Comparison of ENCODE assay signal across 21 cellular contexts in the genomic region with DNA sequence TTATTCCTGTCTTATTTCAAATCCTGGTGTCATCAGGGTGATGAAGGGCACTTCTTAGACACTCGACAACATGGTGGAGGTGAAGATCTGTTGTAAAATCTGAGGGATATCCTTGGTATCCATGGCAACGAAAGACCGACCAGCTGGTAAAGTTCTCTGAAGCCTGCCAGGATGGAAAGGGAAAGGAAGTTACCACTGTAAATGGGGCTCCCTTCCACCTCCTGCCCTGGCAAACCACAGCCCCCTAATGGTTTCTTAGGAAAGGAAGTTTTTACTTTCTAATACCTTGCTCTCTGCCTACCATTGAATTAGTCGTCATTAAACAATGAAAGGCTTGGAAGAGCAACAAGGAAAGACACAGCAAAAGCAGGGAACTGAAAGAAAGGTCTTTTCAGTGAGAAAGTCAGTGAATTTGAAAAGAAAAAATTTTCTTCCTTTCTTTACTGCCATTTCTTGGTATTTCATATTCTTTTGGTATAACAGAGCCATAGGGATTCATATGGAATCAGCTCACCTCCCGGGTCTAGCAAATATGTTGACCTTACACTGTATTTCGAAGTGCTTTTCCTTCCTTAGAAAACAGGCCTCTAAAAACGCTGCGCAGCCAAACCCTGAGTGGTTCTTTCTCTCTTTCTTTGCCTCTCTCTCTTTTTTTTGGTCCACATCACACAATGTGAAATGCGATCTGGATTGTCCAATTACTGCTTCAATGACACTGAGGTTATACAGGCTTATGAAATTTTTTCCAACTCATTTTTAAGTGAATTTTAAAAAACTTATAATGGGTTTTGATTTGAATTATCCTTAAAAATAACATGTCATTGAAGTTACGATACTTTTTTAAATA.
DNase-seq lines count a peak whose midpoint lies in the region; ATAC-seq and TF ChIP-seq lines count a peak whose summit lies in the region.
"Had no signal": no experiment of that assay in that cellular context is flagged by ENCODE, and none has a peak within 500 bp of the region (broad histone marks: within the 10 kb centered on the region; RNA-seq: fewer than 3 reads in every experiment).

No MANE protein-coding gene starts in this region.

- H3K4me3 ChIP-seq in aorta (ENCODE audit: low read length in 2 of 2) = no peak overlapping the region
- H3K4me3 ChIP-seq: BLaER1, lung, skin epidermis had no signal

- H3K4me1 ChIP-seq in aorta (ENCODE audit: control insufficient read depth in 1 of 2, insufficient read depth in 2 of 2, low read length in 2 of 2) = peaks cover 1 to 6% of the 10 kb centered on the region in 2 donors
- H3K4me1 ChIP-seq: parathyroid adenoma had no signal

- no peaks in the 10 kb centered on the region for H3K9me3 Mint-ChIP-seq in activated naive CD8-positive, alpha-beta T cell (ENCODE audit: low read depth)
- H3K9me3 Mint-ChIP-seq in activated naive CD8-positive, alpha-beta T cell treated with anti-CD3 and anti-CD28 coated beads for 36 hours = no peaks in the 10 kb centered on the region
- H3K9me3 Mint-ChIP-seq in brain = peaks cover 0 to 14% (median 5%) of the 10 kb centered on the region in 5 experiments
- H3K9me3 Mint-ChIP-seq in activated T-cell treated with anti-CD3 and anti-CD28 coated beads, Interleukin-2, amount 50 U/mL, for 4 hours = no peaks in the 10 kb centered on the region
- H3K9me3 Mint-ChIP-seq: activated CD4-positive, alpha-beta T cell treated with anti-CD3 and anti-CD28 coated beads, Interleukin-2, amount 10 ng/mL, durations not matched to agents 7 days and 5 days; activated naive CD4-positive, alpha-beta T cell treated with anti-CD3 and anti-CD28 coated beads for 36 hours; naive B cell had no signal

- no peaks in the 10 kb centered on the region for H3K9me3 ChIP-seq in aorta (ENCODE audit: control insufficient read depth, low read length)

- peaks cover 11% of the 10 kb centered on the region for H3K4me1 Mint-ChIP-seq in activated naive CD8-positive, alpha-beta T cell (ENCODE audit: low read depth)
- H3K4me1 Mint-ChIP-seq in activated naive CD8-positive, alpha-beta T cell treated with anti-CD3 and anti-CD28 coated beads for 36 hours = peaks cover 7% of the 10 kb centered on the region
- H3K4me1 Mint-ChIP-seq in brain = peaks cover 51% of the 10 kb centered on the region
- peaks cover 1% of the 10 kb centered on the region for H3K4me1 Mint-ChIP-seq in activated T-cell treated with anti-CD3 and anti-CD28 coated beads, Interleukin-2, amount 50 U/mL, for 4 hours (ENCODE audit: low read depth)
- H3K4me1 Mint-ChIP-seq: naive B cell had no signal

- no peaks in the 10 kb centered on the region for H3K36me3 ChIP-seq in aorta (ENCODE audit: control insufficient read depth in 1 of 2, insufficient read depth in 2 of 2, low read length in 1 of 2)

- ATAC-seq in aorta (ENCODE audit: low FRiP score) (peak; percentile 44), HG02798 (IDR thresholded peaks at IDR 0.05; ENCODE audit: poor library complexity, unreplicated experiment) (no peak)
- no peak for ATAC-seq in activated T-cell treated with anti-CD3 and anti-CD28 coated beads, Interleukin-2, amount 50 U/mL, for 4 hours

- no peaks in the 10 kb centered on the region for H3K27me3 Mint-ChIP-seq in activated naive CD8-positive, alpha-beta T cell
- no peaks in the 10 kb centered on the region for H3K27me3 Mint-ChIP-seq in activated naive CD8-positive, alpha-beta T cell treated with anti-CD3 and anti-CD28 coated beads for 36 hours
- H3K27me3 Mint-ChIP-seq in brain = no peaks in the 10 kb centered on the region
- H3K27me3 Mint-ChIP-seq in activated T-cell treated with anti-CD3 and anti-CD28 coated beads, Interleukin-2, amount 50 U/mL, for 4 hours (ENCODE audit: low read depth) = no peaks in the 10 kb centered on the region
- H3K27me3 Mint-ChIP-seq: activated CD4-positive, alpha-beta T cell treated with anti-CD3 and anti-CD28 coated beads, Interleukin-2, amount 10 ng/mL, durations not matched to agents 7 days and 5 days; naive B cell had no signal

- no peak overlapping the region for H3K27ac ChIP-seq in aorta (ENCODE audit: low read depth in 1 of 2, low read length in 2 of 2)
- H3K27ac ChIP-seq: BLaER1, parathyroid adenoma, RWPE1 had no signal

- H3K4me3 Mint-ChIP-seq in activated naive CD8-positive, alpha-beta T cell = no peak overlapping the region
- no peak overlapping the region for H3K4me3 Mint-ChIP-seq in activated naive CD8-positive, alpha-beta T cell treated with anti-CD3 and anti-CD28 coated beads for 36 hours
- peak overlapping the region in 1 of 5 experiments; percentile 19 for H3K4me3 Mint-ChIP-seq in brain
- H3K4me3 Mint-ChIP-seq in activated T-cell treated with anti-CD3 and anti-CD28 coated beads, Interleukin-2, amount 50 U/mL, for 4 hours = no peak overlapping the region
- H3K4me3 Mint-ChIP-seq: activated CD4-positive, alpha-beta T cell treated with anti-CD3 and anti-CD28 coated beads, Interleukin-2, amount 10 ng/mL, durations not matched to agents 7 days and 5 days; activated naive CD4-positive, alpha-beta T cell treated with anti-CD3 and anti-CD28 coated beads for 36 hours; naive B cell had no signal

- intact Hi-C loops in aorta (cut with DNase I) = no loop called here

- peaks cover 14% of the 10 kb centered on the region for H3K36me3 Mint-ChIP-seq in activated naive CD8-positive, alpha-beta T cell
- H3K36me3 Mint-ChIP-seq in activated naive CD8-positive, alpha-beta T cell treated with anti-CD3 and anti-CD28 coated beads for 36 hours = peaks cover 15% of the 10 kb centered on the region
- H3K36me3 Mint-ChIP-seq in brain = peaks cover 34% of the 10 kb centered on the region
- H3K36me3 Mint-ChIP-seq in activated T-cell treated with anti-CD3 and anti-CD28 coated beads, Interleukin-2, amount 50 U/mL, for 4 hours (ENCODE audit: insufficient read depth) = peaks cover 15% of the 10 kb centered on the region

- H3K27ac Mint-ChIP-seq in activated naive CD8-positive, alpha-beta T cell = peak overlapping the region; percentile 41
- H3K27ac Mint-ChIP-seq in activated naive CD8-positive, alpha-beta T cell treated with anti-CD3 and anti-CD28 coated beads for 36 hours = no peak overlapping the region
- peak overlapping the region; percentile 9 to 91 (median 79) for H3K27ac Mint-ChIP-seq in brain
- H3K27ac Mint-ChIP-seq: activated CD4-positive, alpha-beta T cell treated with anti-CD3 and anti-CD28 coated beads, Interleukin-2, amount 10 ng/mL, durations not matched to agents 7 days and 5 days; activated naive CD4-positive, alpha-beta T cell treated with anti-CD3 and anti-CD28 coated beads for 36 hours; naive B cell had no signal

- H3K27me3 ChIP-seq in aorta (ENCODE audit: control insufficient read depth in 1 of 2, insufficient read depth in 2 of 2, low read length in 1 of 2) = no peaks in the 10 kb centered on the region
- H3K27me3 ChIP-seq: BLaER1 had no signal

- DNase-seq in activated naive CD8-positive, alpha-beta T cell treated with anti-CD3 and anti-CD28 coated beads for 36 hours = no peak
- DNase-seq in medulla oblongata (ENCODE audit: extremely low spot score) = peak; percentile 60
- DNase-seq in aorta = no peak
- DNase-seq in activated T-cell treated with anti-CD3 and anti-CD28 coated beads, Interleukin-2, amount 50 U/mL, for 4 hours = no peak
- DNase-seq in HCEC 1CT = no peak
- DNase-seq: 8988T; activated CD4-positive, alpha-beta T cell treated with anti-CD3 and anti-CD28 coated beads, Interleukin-2, amount 10 ng/mL, durations not matched to agents 7 days and 5 days; activated naive CD4-positive, alpha-beta T cell treated with anti-CD3 and anti-CD28 coated beads for 36 hours; DMS53; GOT3; naive B cell; NCI-H1694; stimulated activated CD4-positive, alpha-beta T cell treated with anti-CD3 and anti-CD28 coated beads, Interleukin-4, amount 100 ng/mL, for 24 hours had no signal

- 74 to 75% methylated on average over 10 of the region's 10 CpGs for WGBS in aorta, 2 donors

- no peak for TF ChIP-seq CTCF in brain (conservative IDR thresholded peaks at IDR 0.05)
